1 cellular context compared by ENCODE assay signal in genomic region chr20:17460119-17460518, GRCh38.
TF ChIP-seq lines count a peak whose summit lies in the region.

No MANE protein-coding gene starts in this region.

TF ChIP-seq in GM23338, 12 proteins besides CTCF, POLR2A, EP300 and RAD21 (continued from another document):
- TF ChIP-seq EZH2 (IDR thresholded peaks at IDR 0.05; ENCODE audit: low read depth, unreplicated experiment) (no peak), NANOG (IDR thresholded peaks at IDR 0.05; ENCODE audit: borderline replicate concordance) (no peak), REST (IDR thresholded peaks at IDR 0.05; ENCODE audit: unreplicated experiment) (no peak)
